ENCODE assay signal across 24 cellular contexts in the genomic region with DNA sequence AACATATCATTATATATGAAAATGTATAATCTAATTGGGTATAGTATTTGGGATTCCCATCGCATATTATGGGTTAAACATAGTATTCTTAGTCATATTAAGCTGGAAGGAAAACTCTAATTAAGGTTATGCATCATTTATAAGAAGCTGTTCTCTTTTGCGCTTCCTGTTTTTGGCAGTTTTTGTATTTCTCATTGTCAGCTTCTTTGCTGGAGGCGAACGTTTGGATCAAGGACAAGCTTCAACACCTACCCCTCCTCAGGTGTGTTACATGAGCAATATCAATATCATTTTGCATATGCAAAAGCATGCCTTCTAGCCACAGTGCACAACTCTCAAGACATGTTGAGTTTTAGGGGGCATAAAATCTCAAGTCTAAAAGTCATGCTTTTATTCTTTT.
"Had no signal": no experiment of that assay in that cellular context is flagged by ENCODE, and none has a peak within 500 bp of the region (broad histone marks: within the 10 kb centered on the region; RNA-seq: fewer than 3 reads in every experiment).

No MANE protein-coding gene starts in this region.

- H3K27me3 ChIP-seq: gastroesophageal sphincter, heart left ventricle, hepatocyte, ovary, right lobe of liver, thyroid gland had no signal

- H3K27ac ChIP-seq: dorsolateral prefrontal cortex, epithelial cell of prostate, gastroesophageal sphincter, heart left ventricle, hepatocyte, ovary, right lobe of liver, thyroid gland had no signal

- H3K4me1 ChIP-seq: gastroesophageal sphincter, heart left ventricle, right lobe of liver, thyroid gland had no signal

- DNase-seq: dorsolateral prefrontal cortex; effector CD4-positive, alpha-beta T cell; foreskin fibroblast; heart left ventricle; kidney; natural killer cell; occipital lobe; ovary; posterior cingulate gyrus; retina; right lobe of liver; small intestine; stimulated activated CD4-positive, alpha-beta T cell treated with anti-CD3 and anti-CD28 coated beads, Interleukin-15, amount 100 ng/mL, for 24 hours; stimulated activated CD4-positive, alpha-beta T cell treated with anti-CD3 and anti-CD28 coated beads, Interleukin-2, amount 100 ng/mL, for 48 hours; stimulated activated CD8-positive, alpha-beta memory T cell treated with anti-CD3 and anti-CD28 coated beads, Interleukin-4, amount 100 ng/mL, for 48 hours; stimulated activated naive CD4-positive, alpha-beta T cell; stimulated activated naive CD8-positive, alpha-beta T cell treated with anti-CD3 and anti-CD28 coated beads, Interleukin-15, amount 100 ng/mL, for 72 hours; thyroid gland had no signal

- H3K4me3 ChIP-seq: dorsolateral prefrontal cortex, gastroesophageal sphincter, heart left ventricle, hepatocyte, lung, ovary, right lobe of liver, thyroid gland had no signal

- H3K9me3 ChIP-seq: ovary, right lobe of liver, thyroid gland had no signal

- ATAC-seq: esophagus mucosa; heart left ventricle; left lobe of liver; natural killer cell; right lobe of liver; stimulated activated naive CD8-positive, alpha-beta T cell treated with anti-CD3 and anti-CD28 coated beads, Interleukin-15, amount 100 ng/mL, for 72 hours had no signal

- H3K36me3 ChIP-seq: gastroesophageal sphincter, heart left ventricle, ovary, right lobe of liver, thyroid gland had no signal
